In genomic region chr4:139641218-139641617, GRCh38 we compare ENCODE assay signal across 19 cellular contexts. TPM values are rescaled to one million over a fixed set of nuclear protein-coding genes. Genes with fewer than 3 reads are reported as not detected.
DNase-seq lines count a peak whose midpoint lies in the region; ATAC-seq and TF ChIP-seq lines count a peak whose summit lies in the region.
"Had no signal": no experiment of that assay in that cellular context is flagged by ENCODE, and none has a peak within 500 bp of the region (broad histone marks: within the 10 kb centered on the region; RNA-seq: fewer than 3 reads in every experiment).

No MANE protein-coding gene starts in this region.

- TF ChIP-seq POLR2A in testis (IDR thresholded peaks at IDR 0.05) = no peak

- H3K36me3 ChIP-seq in testis (ENCODE audit: low read depth, missing control alignments) = no peaks in the 10 kb centered on the region
- H3K36me3 ChIP-seq: ovary had no signal

- H3K9me3 Mint-ChIP-seq in nephron progenitor cell = peaks cover 44% of the 10 kb centered on the region

- H3K4me3 ChIP-seq in testis = no peak overlapping the region
- H3K4me3 ChIP-seq: ovary had no signal

- DNase-seq in EL (peak; percentile 91), NCI-H226 (peak; percentile 67), epithelial cell of prostate (ENCODE audit: low read depth, low spot score) (no peak), nephron progenitor cell (no peak), testis (no peak), DMS79 treated with DMSO at 0.1 percent for 48 hours (lab: John Stamatoyannopoulos, UW) (no peak), NCI-H2107 (lab: John Stamatoyannopoulos, UW) (no peak)
- DNase-seq: activated B cell treated with CpG ODN at 0.5 μM for 24 hours; activated CD8-positive, alpha-beta T cell treated with anti-CD3 and anti-CD28 coated beads, Interleukin-2, amount 10 ng/mL, durations not matched to agents 7 days and 5 days; activated T-cell treated with anti-CD3 and anti-CD28 coated beads, Interleukin-2, amount 50 U/mL, for 4 hours; naive B cell; NCI-H1694 treated with DMSO at 0.1 percent for 48 hours; ovary; SHP77; stimulated activated CD4-positive, alpha-beta T cell treated with anti-CD3 and anti-CD28 coated beads, Interleukin-2, amount 100 ng/mL, for 24 hours; T-helper 2 cell had no signal

- intact Hi-C loops in testis (cut with DNase I; ENCODE audit: low total_unique reads) = no loop called here

- H3K27ac Mint-ChIP-seq in nephron progenitor cell = peak overlapping the region; percentile 22
- H3K27ac Mint-ChIP-seq: activated B cell treated with CpG ODN at 0.5 μM for 24 hours; activated CD8-positive, alpha-beta T cell treated with anti-CD3 and anti-CD28 coated beads, Interleukin-2, amount 10 ng/mL, durations not matched to agents 7 days and 5 days; activated naive CD4-positive, alpha-beta T cell treated with anti-CD3 and anti-CD28 coated beads, Interleukin-2, amount 50 U/mL, for 72 hours; dendritic cell treated with granulocyte-macrophage colony-stimulating factor and Interleukin-4, amounts not matched to agents 40 ng/mL and 50 ng/mL, for 4 days; naive B cell had no signal

- no peak for ATAC-seq in GM21529 (IDR thresholded peaks at IDR 0.05; ENCODE audit: unreplicated experiment)
- ATAC-seq: activated CD8-positive, alpha-beta T cell treated with anti-CD3 and anti-CD28 coated beads, Interleukin-2, amount 10 ng/mL, durations not matched to agents 7 days and 5 days; activated naive CD4-positive, alpha-beta T cell treated with anti-CD3 and anti-CD28 coated beads, Interleukin-2, amount 50 U/mL, for 72 hours; activated T-cell treated with anti-CD3 and anti-CD28 coated beads, Interleukin-2, amount 50 U/mL, for 4 hours had no signal

- peak overlapping the region; percentile 94 for H3K27ac ChIP-seq in epithelial cell of prostate
- H3K27ac ChIP-seq in testis = no peak overlapping the region
- H3K27ac ChIP-seq: ovary had no signal

- no peak for TF ChIP-seq CTCF in nephron progenitor cell (IDR thresholded peaks at IDR 0.05)
- no peak for TF ChIP-seq CTCF in testis (IDR thresholded peaks at IDR 0.05)

- H3K36me3 Mint-ChIP-seq in nephron progenitor cell (ENCODE audit: low read depth) = peaks cover 6% of the 10 kb centered on the region

- H3K4me3 Mint-ChIP-seq in nephron progenitor cell = no peak overlapping the region
- H3K4me3 Mint-ChIP-seq: activated B cell treated with CpG ODN at 0.5 μM for 24 hours; activated CD8-positive, alpha-beta T cell treated with anti-CD3 and anti-CD28 coated beads, Interleukin-2, amount 10 ng/mL, durations not matched to agents 7 days and 5 days; activated T-cell treated with anti-CD3 and anti-CD28 coated beads, Interleukin-2, amount 50 U/mL, for 4 hours; dendritic cell treated with granulocyte-macrophage colony-stimulating factor and Interleukin-4, amounts not matched to agents 40 ng/mL and 50 ng/mL, for 4 days; naive B cell had no signal

- H3K9me3 ChIP-seq in testis = no peaks in the 10 kb centered on the region
- H3K9me3 ChIP-seq: ovary had no signal

- H3K27me3 ChIP-seq in testis = no peaks in the 10 kb centered on the region
- H3K27me3 ChIP-seq: ovary had no signal

- no peaks in the 10 kb centered on the region for H3K4me1 ChIP-seq in testis

- peaks cover 14% of the 10 kb centered on the region for H3K4me1 Mint-ChIP-seq in nephron progenitor cell
- H3K4me1 Mint-ChIP-seq: activated B cell treated with CpG ODN at 0.5 μM for 24 hours, naive B cell had no signal

- WGBS in testis, 2 donors = 94 to 95% methylated on average over 2 of the region's 2 CpGs

- H3K27me3 Mint-ChIP-seq in nephron progenitor cell (ENCODE audit: low read depth, poor library complexity) = peaks cover 3% of the 10 kb centered on the region
- H3K27me3 Mint-ChIP-seq: activated B cell treated with CpG ODN at 0.5 μM for 24 hours had no signal

RNA-seq across cellular contexts. Expression of gene MGST2, which starts 24.4 kb away (rescaled TPM):
- 10 to 100 TPM; 82.2 to 87.6 TPM for total RNA-seq in testis
- 97.9 TPM for polyA plus RNA-seq in testis (ENCODE audit: insufficient read depth, low read depth, low replicate concordance)

Comparison
In these comparisons a context has a peak if more than half of its experiments do, and no peak if none do; other contexts are left out.
1. DNase-seq: peak in EL (single experiment) and NCI-H226 (single experiment); none in epithelial cell of prostate (single experiment), nephron progenitor cell (single experiment), testis (single experiment), DMS79 treated with DMSO at 0.1 percent for 48 hours (single experiment) and NCI-H2107 (single experiment).